ENCODE assay signal across 8 cellular contexts in the genomic region with DNA sequence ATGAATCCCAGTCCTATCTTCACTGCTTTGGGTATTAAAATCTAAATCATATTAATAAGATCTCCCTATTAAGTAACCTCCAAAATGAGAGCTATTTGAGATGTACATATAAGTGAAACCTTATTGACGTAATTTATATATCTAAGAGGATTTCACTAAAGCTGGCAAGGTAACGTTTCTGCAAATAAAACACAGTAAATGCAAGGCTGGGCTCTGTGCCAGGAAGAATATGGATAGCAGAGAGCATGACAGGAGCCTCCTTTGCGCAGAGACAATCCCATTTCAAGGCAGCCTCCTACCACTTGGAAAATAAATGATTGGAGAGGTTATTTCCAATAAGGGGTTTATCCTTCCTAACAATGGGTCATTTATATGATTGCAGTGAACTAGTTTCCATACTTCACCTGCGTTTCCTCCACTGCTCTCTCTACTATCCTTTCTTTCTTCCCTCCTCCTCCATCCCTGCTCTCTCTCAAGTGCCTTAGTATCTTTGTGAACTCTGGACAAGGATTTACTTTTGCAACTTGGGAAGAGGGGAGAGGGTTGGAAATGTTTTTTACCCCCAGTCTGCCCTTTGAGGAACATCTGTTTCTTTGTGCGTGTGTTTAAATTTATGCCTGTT. TPM values are rescaled to one million over a fixed set of nuclear protein-coding genes. Genes with fewer than 3 reads are reported as not detected.
A peak's percentile ranks its signal among the peaks of the same experiment; 100 is the strongest.
DNase-seq lines count a peak whose midpoint lies in the region; ATAC-seq and TF ChIP-seq lines count a peak whose summit lies in the region.

No MANE protein-coding gene starts in this region.

- intact Hi-C loops in left lung (cut with DNase I) = no loop called here

- peak overlapping the region; percentile 33 for H3K4me3 Mint-ChIP-seq in stimulated activated naive CD8-positive, alpha-beta T cell treated with anti-CD3 and anti-CD28 coated beads, Interleukin-15, Interleukin-2, amounts not matched to agents 100 ng/mL and 50 ng/mL, for 24 hours
- peak overlapping the region; percentile 26 for H3K4me3 Mint-ChIP-seq in activated naive CD8-positive, alpha-beta T cell treated with anti-CD3 and anti-CD28 coated beads for 36 hours
- no peak overlapping the region for H3K4me3 Mint-ChIP-seq in activated CD8-positive, alpha-beta memory T cell treated with anti-CD3 and anti-CD28 coated beads, Interleukin-2, amount 10 ng/mL, durations not matched to agents 7 days and 5 days

- peaks cover 34 to 50% of the 10 kb centered on the region in 2 donors for H3K4me1 ChIP-seq in left lung

- H3K9me3 Mint-ChIP-seq in stimulated activated naive CD8-positive, alpha-beta T cell treated with anti-CD3 and anti-CD28 coated beads, Interleukin-15, Interleukin-2, amounts not matched to agents 100 ng/mL and 50 ng/mL, for 24 hours = no peaks in the 10 kb centered on the region
- H3K9me3 Mint-ChIP-seq in activated naive CD8-positive, alpha-beta T cell treated with anti-CD3 and anti-CD28 coated beads for 36 hours = no peaks in the 10 kb centered on the region
- H3K9me3 Mint-ChIP-seq in activated CD8-positive, alpha-beta memory T cell treated with anti-CD3 and anti-CD28 coated beads, Interleukin-2, amount 10 ng/mL, durations not matched to agents 7 days and 5 days (ENCODE audit: low read depth) = no peaks in the 10 kb centered on the region

- no peak for TF ChIP-seq CTCF in left lung (IDR thresholded peaks at IDR 0.05)

- peak overlapping the region; percentile 85 to 90 for H3K27ac ChIP-seq in left lung

- peaks cover 0 to 35% of the 10 kb centered on the region in 2 donors for H3K27me3 ChIP-seq in left lung

- peaks cover 54% of the 10 kb centered on the region for H3K4me1 Mint-ChIP-seq in stimulated activated naive CD8-positive, alpha-beta T cell treated with anti-CD3 and anti-CD28 coated beads, Interleukin-15, Interleukin-2, amounts not matched to agents 100 ng/mL and 50 ng/mL, for 24 hours (ENCODE audit: low read depth)
- peaks cover 51% of the 10 kb centered on the region for H3K4me1 Mint-ChIP-seq in activated naive CD8-positive, alpha-beta T cell treated with anti-CD3 and anti-CD28 coated beads for 36 hours
- peaks cover 48% of the 10 kb centered on the region for H3K4me1 Mint-ChIP-seq in activated CD8-positive, alpha-beta memory T cell treated with anti-CD3 and anti-CD28 coated beads, Interleukin-2, amount 10 ng/mL, durations not matched to agents 7 days and 5 days

- DNase-seq in stimulated activated naive CD8-positive, alpha-beta T cell treated with anti-CD3 and anti-CD28 coated beads, Interleukin-15, Interleukin-2, amounts not matched to agents 100 U/mL and 50 U/mL, for 24 hours = no peak
- DNase-seq in activated naive CD8-positive, alpha-beta T cell treated with anti-CD3 and anti-CD28 coated beads for 36 hours = no peak
- no peak for DNase-seq in left lung
- DNase-seq in cerebellum (ENCODE audit: low spot score) = no peak
- DNase-seq in activated CD8-positive, alpha-beta memory T cell treated with anti-CD3 and anti-CD28 coated beads, Interleukin-2, amount 10 ng/mL, durations not matched to agents 7 days and 5 days = no peak

- CTCF ChIA-PET in activated CD8-positive, alpha-beta memory T cell treated with anti-CD3 and anti-CD28 coated beads, Interleukin-2, amount 10 ng/mL, durations not matched to agents 7 days and 5 days (lab: Charles Lee) = interaction anchor here (0.9 to 3.6 kb wide), 4 partner anchors 10 to 36 kb away, joined by 3 to 43 read pairs (median 5); no protein-coding TSS in a partner anchor

- no peaks in the 10 kb centered on the region for H3K36me3 Mint-ChIP-seq in stimulated activated naive CD8-positive, alpha-beta T cell treated with anti-CD3 and anti-CD28 coated beads, Interleukin-15, Interleukin-2, amounts not matched to agents 100 ng/mL and 50 ng/mL, for 24 hours (ENCODE audit: low read depth)
- peaks cover 2% of the 10 kb centered on the region for H3K36me3 Mint-ChIP-seq in activated naive CD8-positive, alpha-beta T cell treated with anti-CD3 and anti-CD28 coated beads for 36 hours
- H3K36me3 Mint-ChIP-seq in activated CD8-positive, alpha-beta memory T cell treated with anti-CD3 and anti-CD28 coated beads, Interleukin-2, amount 10 ng/mL, durations not matched to agents 7 days and 5 days = peaks cover 5% of the 10 kb centered on the region

- H3K36me3 ChIP-seq in left lung = no peaks in the 10 kb centered on the region

- peak overlapping the region in 1 of 2 donors; percentile 11 for H3K4me3 ChIP-seq in left lung

- peaks cover 33% of the 10 kb centered on the region for H3K27me3 Mint-ChIP-seq in stimulated activated naive CD8-positive, alpha-beta T cell treated with anti-CD3 and anti-CD28 coated beads, Interleukin-15, Interleukin-2, amounts not matched to agents 100 ng/mL and 50 ng/mL, for 24 hours
- peaks cover 31% of the 10 kb centered on the region for H3K27me3 Mint-ChIP-seq in activated naive CD8-positive, alpha-beta T cell treated with anti-CD3 and anti-CD28 coated beads for 36 hours
- H3K27me3 Mint-ChIP-seq in activated CD8-positive, alpha-beta memory T cell treated with anti-CD3 and anti-CD28 coated beads, Interleukin-2, amount 10 ng/mL, durations not matched to agents 7 days and 5 days = peaks cover 33% of the 10 kb centered on the region

- no peaks in the 10 kb centered on the region for H3K9me3 ChIP-seq in left lung

- H3K27ac Mint-ChIP-seq in stimulated activated naive CD8-positive, alpha-beta T cell treated with anti-CD3 and anti-CD28 coated beads, Interleukin-15, Interleukin-2, amounts not matched to agents 100 ng/mL and 50 ng/mL, for 24 hours = no peak overlapping the region
- no peak overlapping the region for H3K27ac Mint-ChIP-seq in activated naive CD8-positive, alpha-beta T cell treated with anti-CD3 and anti-CD28 coated beads for 36 hours
- H3K27ac Mint-ChIP-seq in activated CD8-positive, alpha-beta memory T cell treated with anti-CD3 and anti-CD28 coated beads, Interleukin-2, amount 10 ng/mL, durations not matched to agents 7 days and 5 days = no peak overlapping the region

- no peak for ATAC-seq in stimulated activated naive CD8-positive, alpha-beta T cell treated with anti-CD3 and anti-CD28 coated beads, Interleukin-15, Interleukin-2, amounts not matched to agents 100 U/mL and 50 U/mL, for 24 hours
- ATAC-seq in left lung = no peak
- ATAC-seq in HG02642 (IDR thresholded peaks at IDR 0.05; ENCODE audit: poor library complexity, unreplicated experiment) = no peak
- ATAC-seq in GM18907 (IDR thresholded peaks at IDR 0.05; ENCODE audit: unreplicated experiment) = no peak
- no peak for ATAC-seq in activated CD8-positive, alpha-beta memory T cell treated with anti-CD3 and anti-CD28 coated beads, Interleukin-2, amount 10 ng/mL, durations not matched to agents 7 days and 5 days

RNA-seq across cellular contexts. Expression of gene NFIA, which starts 3.0 kb away (rescaled TPM):
- 1 to 10 TPM; 1.3 to 1.7 TPM for total RNA-seq in activated naive CD8-positive, alpha-beta T cell treated with anti-CD3 and anti-CD28 coated beads for 36 hours
- total RNA-seq in left lung (10 to 100 TPM; 43.1 to 60.7 TPM), cerebellum (86.0 TPM)
- 1 to 10 TPM in 1 of 2 experiments, under 1 TPM in 1; 0.80 to 5.4 TPM for total RNA-seq in activated CD8-positive, alpha-beta memory T cell treated with anti-CD3 and anti-CD28 coated beads, Interleukin-2, amount 10 ng/mL, durations not matched to agents 7 days and 5 days

Comparison
In these comparisons a context has a peak if more than half of its experiments do, and no peak if none do; other contexts are left out.
1. RNA of gene NFIA, which starts 3.0 kb away (total RNA-seq): 86.0 TPM in cerebellum (single experiment) and 43.1 to 60.7 TPM in left lung; 0.80 to 5.4 TPM in activated CD8-positive, alpha-beta memory T cell treated with anti-CD3 and anti-CD28 coated beads, Interleukin-2, amount 10 ng/mL, durations not matched to agents 7 days and 5 days and 1.3 to 1.7 TPM in activated naive CD8-positive, alpha-beta T cell treated with anti-CD3 and anti-CD28 coated beads for 36 hours; every median in the first group is over 4 times any median in the second.